In the genomic region with DNA sequence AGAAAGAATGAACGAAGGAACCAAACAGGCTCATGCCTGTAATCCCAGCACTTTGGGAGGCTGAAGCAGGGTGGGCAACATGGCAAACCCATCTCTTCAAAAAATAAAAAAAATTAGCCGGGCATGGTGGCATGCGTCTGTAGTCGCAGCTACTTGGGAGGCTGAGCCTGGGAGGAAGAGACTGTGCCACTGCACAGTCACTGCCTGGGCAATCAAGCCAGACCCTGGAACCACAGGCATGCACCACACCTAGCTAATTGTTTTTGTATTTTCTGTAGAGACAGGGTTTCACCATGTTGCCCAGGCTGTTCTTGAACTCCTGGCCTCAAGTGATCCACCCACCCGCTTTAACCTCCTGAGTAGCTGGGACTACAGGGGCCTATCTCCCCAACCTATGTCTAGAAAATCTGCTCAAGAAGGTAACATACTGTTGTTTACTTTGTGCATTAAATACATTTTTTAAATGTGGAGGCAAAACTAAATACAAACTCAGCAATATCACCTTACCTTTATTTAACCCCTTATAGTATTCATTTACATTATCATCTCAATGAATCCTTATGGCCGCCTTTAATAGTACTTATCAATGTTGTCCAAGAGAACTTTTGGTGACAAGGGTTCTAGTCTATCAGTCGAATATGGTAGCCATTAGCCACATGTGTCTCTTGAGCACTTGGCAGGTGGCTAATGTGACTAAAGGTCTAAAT, we compare ENCODE assay signal across 10 cellular contexts. TPM values are rescaled to one million over a fixed set of nuclear protein-coding genes. Genes with fewer than 3 reads are reported as not detected.
DNase-seq lines count a peak whose midpoint lies in the region; TF ChIP-seq lines count a peak whose summit lies in the region.
"Had no signal": no experiment of that assay in that cellular context is flagged by ENCODE, and none has a peak within 500 bp of the region (broad histone marks: within the 10 kb centered on the region; RNA-seq: fewer than 3 reads in every experiment).

No MANE protein-coding gene starts in this region.

- H3K9ac ChIP-seq in trophoblast cell (ENCODE audit: low read length) = no peak overlapping the region
- no peak overlapping the region for H3K9ac ChIP-seq in neuronal stem cell (ENCODE audit: low read depth, low read length, poor library complexity)

- H3K14ac ChIP-seq in trophoblast cell (ENCODE audit: low read length) (no peak overlapping the region), neuronal stem cell (ENCODE audit: low read length) (no peak overlapping the region)

- H4K12ac ChIP-seq in trophoblast cell (ENCODE audit: low read depth, low read length) = no peak overlapping the region

- H3K23ac ChIP-seq in trophoblast cell (ENCODE audit: low read length) = no peak overlapping the region
- H3K23ac ChIP-seq in neuronal stem cell (ENCODE audit: low read depth, low read length, poor library complexity) = no peak overlapping the region

- CTCF ChIA-PET in RWPE1 (lab: Yijun Ruan, JAX) = no interaction called here

- no peak for DNase-seq in GM12865 (ENCODE audit: low read depth)
- DNase-seq in RWPE1 (ENCODE audit: low spot score) = no peak
- DNase-seq in epithelial cell of esophagus (ENCODE audit: low read depth) = peak; percentile 78
- no peak for DNase-seq in trophoblast cell
- no peak for DNase-seq in stimulated activated CD8-positive, alpha-beta memory T cell treated with anti-CD3 and anti-CD28 coated beads, Interleukin-4, amount 100 ng/mL, for 48 hours
- no peak for DNase-seq in neuronal stem cell (ENCODE audit: low spot score)
- no peak for DNase-seq in NCI-H2029 treated with DMSO at 0.1 percent for 48 hours (lab: John Stamatoyannopoulos, UW)
- no peak for DNase-seq in GM10266 (ENCODE audit: extremely low spot score)
- DNase-seq: activated CD4-positive, CD25-positive, alpha-beta regulatory T cell treated with anti-CD3 and anti-CD28 coated beads, Interleukin-2, amount 50 U/mL, for 72 hours; gastrocnemius medialis had no signal

- no peaks in the 10 kb centered on the region for H3K27me3 ChIP-seq in trophoblast cell (ENCODE audit: insufficient read depth, low read length)
- no peaks in the 10 kb centered on the region for H3K27me3 ChIP-seq in neuronal stem cell (ENCODE audit: control insufficient read depth in 3 of 3, insufficient read depth in 3 of 3, low read depth in 1 of 3, low read length in 3 of 3)
- H3K27me3 ChIP-seq: gastrocnemius medialis had no signal

- H3K79me2 ChIP-seq in trophoblast cell (ENCODE audit: control insufficient read depth, insufficient read depth, low read length, poor library complexity) = peaks cover 13% of the 10 kb centered on the region

- H2BK12ac ChIP-seq in trophoblast cell (ENCODE audit: low read length) = no peak overlapping the region
- no peak overlapping the region for H2BK12ac ChIP-seq in neuronal stem cell (ENCODE audit: low read length)

- H2BK15ac ChIP-seq in neuronal stem cell (ENCODE audit: low read length) = no peak overlapping the region

- no peaks in the 10 kb centered on the region for H3K9me3 ChIP-seq in trophoblast cell (ENCODE audit: insufficient read depth, low read depth, low read length)
- H3K9me3 ChIP-seq in neuronal stem cell (replicated peaks in 1 of 2; ENCODE audit: control insufficient read depth in 2 of 2, insufficient read depth in 1 of 2, low read depth in 1 of 2, low read length in 2 of 2) = no peaks in the 10 kb centered on the region
- H3K9me3 ChIP-seq: gastrocnemius medialis had no signal

- H2BK120ac ChIP-seq in trophoblast cell (ENCODE audit: insufficient read depth, low read length, poor library complexity) (no peak overlapping the region), neuronal stem cell (ENCODE audit: low read depth, low read length) (no peak overlapping the region)

- peaks cover 33 to 45% of the 10 kb centered on the region in 2 experiments for H3K36me3 ChIP-seq in trophoblast cell (ENCODE audit: control insufficient read depth in 1 of 2, insufficient read depth in 2 of 2, low read length in 2 of 2)
- H3K36me3 ChIP-seq in neuronal stem cell (replicated peaks in 1 of 2; ENCODE audit: control insufficient read depth in 2 of 2, insufficient read depth in 2 of 2, low read length in 2 of 2) = peaks cover 23 to 72% of the 10 kb centered on the region in 2 donors

- no peak overlapping the region for H2AK5ac ChIP-seq in trophoblast cell (ENCODE audit: low read length)
- H2AK5ac ChIP-seq in neuronal stem cell (ENCODE audit: low read depth, low read length) = no peak overlapping the region

- H3K18ac ChIP-seq in trophoblast cell (ENCODE audit: low read length) (no peak overlapping the region), neuronal stem cell (ENCODE audit: low read length) (no peak overlapping the region)

- H2BK5ac ChIP-seq in trophoblast cell (ENCODE audit: low read depth, low read length, poor library complexity) = no peak overlapping the region
- no peak overlapping the region for H2BK5ac ChIP-seq in neuronal stem cell (ENCODE audit: low read length)

- peak overlapping the region; percentile 57 for H3K27ac ChIP-seq in RWPE1
- no peak overlapping the region for H3K27ac ChIP-seq in trophoblast cell (ENCODE audit: low read depth, low read length)
- no peak overlapping the region for H3K27ac ChIP-seq in neuronal stem cell (replicated peaks; ENCODE audit: low read length)

- peak overlapping the region; percentile 43 for H3K4ac ChIP-seq in trophoblast cell (ENCODE audit: low read depth, low read length)
- H3K4ac ChIP-seq in neuronal stem cell (ENCODE audit: low read length) = no peak overlapping the region

- no peak for TF ChIP-seq CTCF in GM12865 (IDR thresholded peaks at IDR 0.05; ENCODE audit: insufficient read depth, low read depth, low read length, missing control alignments)
- TF ChIP-seq CTCF in RWPE1 (conservative IDR thresholded peaks at IDR 0.05; ENCODE audit: low read depth) = no peak
- no peak for TF ChIP-seq CTCF in epithelial cell of esophagus (IDR thresholded peaks at IDR 0.05; ENCODE audit: insufficient read depth, low read depth, low read length, missing control alignments)
- TF ChIP-seq CTCF in GM10266 (IDR thresholded peaks at IDR 0.05; ENCODE audit: control insufficient read depth, insufficient read depth, low read depth, missing control alignments) = no peak

- H4K91ac ChIP-seq in trophoblast cell (ENCODE audit: low read depth, low read length) (no peak overlapping the region), neuronal stem cell (ENCODE audit: low read depth, low read length, poor library complexity) (no peak overlapping the region)

- no CpG with 5 or more reads among the region's 7 CpGs for WGBS in trophoblast cell (ENCODE audit: extremely low coverage, insufficient coverage, insufficient read length)
- WGBS in neuronal stem cell (ENCODE audit: extremely low coverage in 2 of 2, insufficient read length in 2 of 2, insufficient replicate concordance in 1 of 2), 2 donors = no CpG with 5 or more reads among the region's 7 CpGs

- H3K79me1 ChIP-seq in trophoblast cell (ENCODE audit: low read length) (peaks cover 6% of the 10 kb centered on the region), neuronal stem cell (ENCODE audit: low read depth, low read length) (no peaks in the 10 kb centered on the region)

- H3K4me2 ChIP-seq in trophoblast cell (ENCODE audit: low read length) (no peak overlapping the region), neuronal stem cell (ENCODE audit: insufficient read depth, low read length, poor library complexity, severe bottlenecking) (no peak overlapping the region)

- POLR2A ChIA-PET in RWPE1 (lab: Yijun Ruan, JAX; ENCODE audit: low non-redundant PET) = interaction anchor here (0.6 to 0.7 kb wide), 2 partner anchors 43 to 54 kb away, joined by 3 to 4 read pairs; no protein-coding TSS in a partner anchor

- H3K4me3 ChIP-seq in GM12865 (ENCODE audit: low read depth, low read length) = peak overlapping the region; percentile 71
- H3K4me3 ChIP-seq in epithelial cell of esophagus (ENCODE audit: low read length) = peak overlapping the region; percentile 99
- H3K4me3 ChIP-seq in trophoblast cell (ENCODE audit: low read depth, low read length) = no peak overlapping the region
- H3K4me3 ChIP-seq in neuronal stem cell (ENCODE audit: low read length in 2 of 2) = no peak overlapping the region

- H3K4me1 ChIP-seq in trophoblast cell (ENCODE audit: control insufficient read depth in 1 of 2, insufficient read depth in 2 of 2, low read length in 2 of 2) (peaks cover 7 to 8% of the 10 kb centered on the region in 2 experiments), neuronal stem cell (ENCODE audit: control insufficient read depth in 2 of 2, insufficient read depth in 1 of 2, low read depth in 1 of 2, low read length in 2 of 2) (peaks cover 4 to 13% of the 10 kb centered on the region in 2 donors)

- H2AFZ ChIP-seq in trophoblast cell (ENCODE audit: insufficient read depth, low read length, poor library complexity) (no peak overlapping the region), neuronal stem cell (ENCODE audit: low read length) (no peak overlapping the region)

- H4K8ac ChIP-seq in trophoblast cell (ENCODE audit: low read depth, low read length) (no peak overlapping the region), neuronal stem cell (ENCODE audit: low read depth, low read length) (no peak overlapping the region)

RNA-seq across cellular contexts. Expression of gene KHDC4, which starts 2.7 kb away (rescaled TPM):
- polyA plus RNA-seq in trophoblast cell (2013) = 38.9 and 40.5 TPM in 2 replicates
- polyA plus RNA-seq in neuronal stem cell (2013, experiment 1 of 2) = 41.1 TPM
- 42.2 TPM for polyA plus RNA-seq in neuronal stem cell (2013, experiment 2 of 2)

RNA-seq across cellular contexts. Expression of gene RXFP4, which starts 10.0 kb away (rescaled TPM):
- polyA plus RNA-seq in trophoblast cell (2013) = not detected in 2 replicates
- polyA plus RNA-seq in neuronal stem cell (2013, experiment 1 of 2) = not detected
- polyA plus RNA-seq in neuronal stem cell (2013, experiment 2 of 2) = not detected

RNA-seq across cellular contexts. Expression of gene RIT1, which starts 20.3 kb away (rescaled TPM):
- polyA plus RNA-seq in trophoblast cell (2013) = 47.7 and 49.1 TPM in 2 replicates
- polyA plus RNA-seq in neuronal stem cell (2013, experiment 1 of 2) = 22.1 TPM
- polyA plus RNA-seq in neuronal stem cell (2013, experiment 2 of 2) = 22.2 TPM

RNA-seq across cellular contexts. Expression of gene ARHGEF2, which starts 46.9 kb away (rescaled TPM):
- polyA plus RNA-seq in trophoblast cell (2013) = 42.1 and 46.5 TPM in 2 replicates
- 55.4 TPM for polyA plus RNA-seq in neuronal stem cell (2013, experiment 1 of 2)
- polyA plus RNA-seq in neuronal stem cell (2013, experiment 2 of 2) = 57.0 TPM

Comparison
In these comparisons a context has a peak if more than half of its experiments do, and no peak if none do; other contexts are left out.
1. H3K4me3 ChIP-seq: peak in GM12865 (single experiment) and epithelial cell of esophagus (single experiment); none in trophoblast cell (single experiment) and neuronal stem cell (0 of 2).